In genomic region chr1:100578201-100578600, GRCh38 we compare ENCODE assay signal across 26 cellular contexts. TPM values are rescaled to one million over a fixed set of nuclear protein-coding genes. Genes with fewer than 3 reads are reported as not detected.
"Had no signal": no experiment of that assay in that cellular context is flagged by ENCODE, and none has a peak within 500 bp of the region (broad histone marks: within the 10 kb centered on the region; RNA-seq: fewer than 3 reads in every experiment).

No MANE protein-coding gene starts in this region.

- ATAC-seq: activated naive CD4-positive, alpha-beta T cell treated with anti-CD3 and anti-CD28 coated beads, Interleukin-2, amount 50 U/mL, for 72 hours; mucosa of descending colon; naive thymus-derived CD8-positive, alpha-beta T cell; right cardiac atrium; stimulated activated effector memory CD8-positive, alpha-beta T cell treated with anti-CD3 and anti-CD28 coated beads, Interleukin-12 subunit alpha, Interleukin-12 subunit beta, amount 100 ng/mL, for 72 hours had no signal

- H3K4me1 ChIP-seq: adrenal gland, prostate gland, stomach had no signal

- H3K36me3 ChIP-seq: adrenal gland, left ventricle myocardium inferior, prostate gland, stomach had no signal

- H3K9me3 Mint-ChIP-seq: activated naive CD4-positive, alpha-beta T cell treated with anti-CD3 and anti-CD28 coated beads, Interleukin-2, amount 50 U/mL, for 72 hours; endodermal cell; memory B cell; naive thymus-derived CD8-positive, alpha-beta T cell; stimulated activated effector memory CD8-positive, alpha-beta T cell treated with anti-CD3 and anti-CD28 coated beads, Interleukin-12 subunit alpha, Interleukin-12 subunit beta, amount 100 ng/mL, for 72 hours; type B pancreatic cell had no signal

- H3K27me3 ChIP-seq: adrenal gland, stomach had no signal

- H3K36me3 Mint-ChIP-seq: activated naive CD4-positive, alpha-beta T cell treated with anti-CD3 and anti-CD28 coated beads, Interleukin-2, amount 50 U/mL, for 72 hours; memory B cell; naive thymus-derived CD8-positive, alpha-beta T cell; stimulated activated effector memory CD8-positive, alpha-beta T cell treated with anti-CD3 and anti-CD28 coated beads, Interleukin-12 subunit alpha, Interleukin-12 subunit beta, amount 100 ng/mL, for 72 hours; type B pancreatic cell had no signal

- H3K27ac ChIP-seq: adrenal gland, left ventricle myocardium inferior, prostate gland, stomach, VCaP had no signal

- H3K4me3 Mint-ChIP-seq: endodermal cell; memory B cell; naive thymus-derived CD8-positive, alpha-beta T cell; stimulated activated effector memory CD8-positive, alpha-beta T cell treated with anti-CD3 and anti-CD28 coated beads, Interleukin-12 subunit alpha, Interleukin-12 subunit beta, amount 100 ng/mL, for 72 hours; type B pancreatic cell had no signal

- DNase-seq: activated CD4-positive, alpha-beta T cell treated with anti-CD3 and anti-CD28 coated beads, Interleukin-2, amount 50 U/mL, for 4 hours; activated CD4-positive, CD25-positive, alpha-beta regulatory T cell treated with anti-CD3 and anti-CD28 coated beads, Interleukin-2, amount 50 U/mL, for 72 hours; activated gamma-delta T cell treated with Interleukin-2 at 50 U/mL for 16 hours; adrenal gland; central memory CD4-positive, alpha-beta T cell; endodermal cell; foreskin melanocyte; head of caudate nucleus; kidney; left ventricle myocardium inferior; mucosa of descending colon; naive thymus-derived CD8-positive, alpha-beta T cell; right cardiac atrium; small intestine; stimulated activated CD4-positive, alpha-beta T cell treated with anti-CD3 and anti-CD28 coated beads, Interleukin-4, amount 100 ng/mL, for 24 hours; stomach; T1000 had no signal

- H3K4me3 ChIP-seq: adrenal gland, left ventricle myocardium inferior, mucosa of descending colon, prostate gland, stomach had no signal

- H3K4me1 Mint-ChIP-seq: memory B cell; stimulated activated effector memory CD8-positive, alpha-beta T cell treated with anti-CD3 and anti-CD28 coated beads, Interleukin-12 subunit alpha, Interleukin-12 subunit beta, amount 100 ng/mL, for 72 hours had no signal

- H3K27me3 Mint-ChIP-seq: type B pancreatic cell had no signal

- H3K9me3 ChIP-seq: adrenal gland, left ventricle myocardium inferior, mucosa of descending colon, prostate gland, stomach had no signal

- H3K27ac Mint-ChIP-seq: activated naive CD4-positive, alpha-beta T cell treated with anti-CD3 and anti-CD28 coated beads, Interleukin-2, amount 50 U/mL, for 72 hours; endodermal cell; memory B cell; naive thymus-derived CD8-positive, alpha-beta T cell; stimulated activated effector memory CD8-positive, alpha-beta T cell treated with anti-CD3 and anti-CD28 coated beads, Interleukin-12 subunit alpha, Interleukin-12 subunit beta, amount 100 ng/mL, for 72 hours; type B pancreatic cell had no signal

RNA-seq across cellular contexts. Expression of gene GPR88, which starts 40.3 kb away (rescaled TPM):
- total RNA-seq: activated naive CD4-positive, alpha-beta T cell treated with anti-CD3 and anti-CD28 coated beads, Interleukin-2, amount 50 U/mL, for 72 hours; endodermal cell; epithelial cell of proximal tubule; fibroblast of lung; left ventricle myocardium inferior; osteocyte had no signal
- polyA plus RNA-seq: fibroblast of lung; naive thymus-derived CD8-positive, alpha-beta T cell had no signal
